10 cellular contexts compared by ENCODE assay signal in genomic region chr3:9301798-9302197, GRCh38.
A peak's percentile ranks its signal among the peaks of the same experiment; 100 is the strongest.
DNase-seq lines count a peak whose midpoint lies in the region; ATAC-seq and TF ChIP-seq lines count a peak whose summit lies in the region.
"Had no signal": no experiment of that assay in that cellular context is flagged by ENCODE, and none has a peak within 500 bp of the region (broad histone marks: within the 10 kb centered on the region; RNA-seq: fewer than 3 reads in every experiment).

No MANE protein-coding gene starts in this region.

- peaks cover 9% of the 10 kb centered on the region for H3K4me1 ChIP-seq in ES-I3 (ENCODE audit: insufficient read depth, low read length)
- H3K4me1 ChIP-seq in HUES6 (ENCODE audit: control insufficient read depth, insufficient read depth, low read length) = peaks cover 8% of the 10 kb centered on the region

- no peaks in the 10 kb centered on the region for H3K4me1 Mint-ChIP-seq in central memory CD8-positive, alpha-beta T cell
- H3K4me1 Mint-ChIP-seq in nephron progenitor cell = peaks cover 25% of the 10 kb centered on the region

- no peaks in the 10 kb centered on the region for H3K9me3 Mint-ChIP-seq in central memory CD8-positive, alpha-beta T cell
- H3K9me3 Mint-ChIP-seq in nephron progenitor cell = peaks cover 6% of the 10 kb centered on the region
- H3K9me3 Mint-ChIP-seq: immature natural killer cell had no signal

- H3K27me3 ChIP-seq in HUES6 (ENCODE audit: control insufficient read depth, insufficient read depth, low read length) = peaks cover 11% of the 10 kb centered on the region; the same call in 1 of the 2 replicates

- TF ChIP-seq CTCF in nephron progenitor cell (IDR thresholded peaks at IDR 0.05) = no peak

- H3K27me3 Mint-ChIP-seq in central memory CD8-positive, alpha-beta T cell = peaks cover 30% of the 10 kb centered on the region
- peaks cover 21% of the 10 kb centered on the region for H3K27me3 Mint-ChIP-seq in nephron progenitor cell (ENCODE audit: low read depth, poor library complexity)

- H3K27ac ChIP-seq in HUES6 (ENCODE audit: low read depth, low read length) = no peak overlapping the region
- H3K27ac ChIP-seq: HL-60 had no signal

- H3K36me3 ChIP-seq in ES-I3 (ENCODE audit: insufficient read depth, low read length) (no peaks in the 10 kb centered on the region), HUES6 (ENCODE audit: control insufficient read depth, insufficient read depth, low read length) (no peaks in the 10 kb centered on the region)

- DNase-seq in central memory CD8-positive, alpha-beta T cell (ENCODE audit: low spot score in 2 of 2) = no peak
- no peak for DNase-seq in nephron progenitor cell
- no peak for DNase-seq in T1000 (lab: John Stamatoyannopoulos, UW)
- no peak for DNase-seq in D341Med (ENCODE audit: low spot score)
- no peak for DNase-seq in GDM1 (lab: John Stamatoyannopoulos, UW)

- H3K4me3 Mint-ChIP-seq in central memory CD8-positive, alpha-beta T cell = peak overlapping the region; percentile 53
- peak overlapping the region; percentile 69 for H3K4me3 Mint-ChIP-seq in nephron progenitor cell

- no peak overlapping the region for H3K27ac Mint-ChIP-seq in central memory CD8-positive, alpha-beta T cell (ENCODE audit: low read depth)
- H3K27ac Mint-ChIP-seq in nephron progenitor cell = no peak overlapping the region
- H3K27ac Mint-ChIP-seq: activated CD4-positive, alpha-beta T cell treated with anti-CD3 and anti-CD28 coated beads, Interleukin-2, amount 10 ng/mL, durations not matched to agents 24 days and 14 days; immature natural killer cell had no signal

- H3K9ac ChIP-seq in ES-I3 (ENCODE audit: low read depth, low read length) = peak overlapping the region; percentile 36; the same call in 1 of the 2 replicates
- no peak overlapping the region for H3K9ac ChIP-seq in HUES6 (ENCODE audit: low read length)

- no peaks in the 10 kb centered on the region for H3K36me3 Mint-ChIP-seq in central memory CD8-positive, alpha-beta T cell (ENCODE audit: insufficient read depth)
- H3K36me3 Mint-ChIP-seq in nephron progenitor cell (ENCODE audit: low read depth) = peaks cover 5% of the 10 kb centered on the region
- H3K36me3 Mint-ChIP-seq: immature natural killer cell had no signal

- H3K9me3 ChIP-seq in ES-I3 (ENCODE audit: control insufficient read depth, insufficient read depth, low read length) (no peaks in the 10 kb centered on the region), HUES6 (ENCODE audit: control insufficient read depth, insufficient read depth, low read depth, low read length) (no peaks in the 10 kb centered on the region; the same call in 1 of the 2 replicates)

- H3K4me3 ChIP-seq in HUES6 (ENCODE audit: low read depth, low read length) = peak overlapping the region; percentile 58

- no peak for ATAC-seq in central memory CD8-positive, alpha-beta T cell (replicated peaks; ENCODE audit: extremely low read depth, poor library complexity, severe bottlenecking)
